In the genomic region with DNA sequence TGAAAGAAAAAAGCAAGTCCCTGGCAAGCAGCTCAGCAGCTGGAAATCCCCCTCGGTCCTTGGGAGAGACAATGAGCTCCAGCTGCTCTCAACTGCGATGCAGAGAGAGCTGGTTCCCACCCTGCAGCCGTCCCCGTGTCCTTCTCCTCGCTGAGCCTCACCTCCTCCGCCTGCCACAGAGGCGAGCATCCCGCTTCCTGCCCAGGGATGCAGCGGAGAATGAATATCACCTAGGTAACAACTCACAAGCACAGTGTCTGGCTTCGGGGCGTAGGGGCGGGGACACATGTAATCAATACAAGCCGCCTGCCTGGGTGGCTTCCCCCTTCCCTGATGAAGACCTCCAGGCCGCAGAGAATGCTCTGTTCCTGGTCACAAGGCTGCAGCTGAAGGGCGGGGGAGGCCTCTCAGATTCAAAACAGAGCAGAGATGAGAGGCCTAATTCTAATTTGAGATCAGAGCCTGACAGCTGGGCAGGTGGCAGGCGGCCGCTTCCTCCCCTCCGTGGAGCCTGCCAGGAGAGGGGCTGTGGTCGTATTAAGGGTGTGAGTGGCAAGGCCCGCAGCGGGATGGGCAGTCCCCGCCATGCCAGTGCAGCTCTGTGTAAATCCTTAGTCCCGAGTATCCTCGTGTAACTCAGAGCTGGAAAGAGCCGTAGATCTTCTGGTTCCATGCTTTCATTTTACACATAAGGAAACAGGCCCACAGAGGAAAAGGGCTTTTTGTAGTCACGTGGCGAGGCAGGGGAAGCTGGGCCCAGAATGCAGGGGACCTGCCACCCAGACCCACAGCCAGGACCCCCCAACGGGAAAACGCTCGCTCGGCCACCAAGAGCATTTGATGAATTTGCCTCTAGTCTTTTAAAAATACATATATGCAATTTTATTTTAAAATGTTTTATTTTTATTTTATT, we compare ENCODE assay signal across 1 cellular context.
TF ChIP-seq lines count a peak whose summit lies in the region.

No MANE protein-coding gene starts in this region.

TF ChIP-seq in HepG2, 621 proteins besides CTCF, POLR2A, EP300 and RAD21:
- TF ChIP-seq ZNF562 (CRISPR knock-in tag; IDR thresholded peaks at IDR 0.05; ENCODE audit: borderline replicate concordance), result no peak
- TF ChIP-seq, protein P1, sequence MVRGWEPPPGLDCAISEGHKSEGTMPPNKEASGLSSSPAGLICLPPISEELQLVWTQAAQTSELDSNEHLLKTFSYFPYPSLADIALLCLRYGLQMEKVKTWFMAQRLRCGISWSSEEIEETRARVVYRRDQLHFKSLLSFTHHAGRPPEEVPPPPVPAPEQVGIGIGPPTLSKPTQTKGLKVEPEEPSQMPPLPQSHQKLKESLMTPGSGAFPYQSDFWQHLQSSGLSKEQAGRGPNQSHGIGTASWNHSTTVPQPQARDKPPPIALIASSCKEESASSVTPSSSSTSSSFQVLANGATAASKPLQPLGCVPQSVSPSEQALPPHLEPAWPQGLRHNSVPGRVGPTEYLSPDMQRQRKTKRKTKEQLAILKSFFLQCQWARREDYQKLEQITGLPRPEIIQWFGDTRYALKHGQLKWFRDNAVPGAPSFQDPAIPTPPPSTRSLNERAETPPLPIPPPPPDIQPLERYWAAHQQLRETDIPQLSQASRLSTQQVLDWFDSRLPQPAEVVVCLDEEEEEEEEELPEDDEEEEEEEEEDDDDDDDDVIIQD (CRISPR knock-in tag; IDR thresholded peaks at IDR 0.05; ENCODE audit: low read depth), result no peak
- TF ChIP-seq RXRB (CRISPR knock-in tag; IDR thresholded peaks at IDR 0.05; ENCODE audit: borderline replicate concordance), result no peak
- TF ChIP-seq TOE1 (CRISPR knock-in tag; IDR thresholded peaks at IDR 0.05), result no peak
- TF ChIP-seq HNRNPL (IDR thresholded peaks at IDR 0.05; ENCODE audit: low read depth, low read length), result no peak
- no peak for TF ChIP-seq ESRRA (CRISPR knock-in tag; IDR thresholded peaks at IDR 0.05; ENCODE audit: low read depth)
- TF ChIP-seq, protein P2, sequence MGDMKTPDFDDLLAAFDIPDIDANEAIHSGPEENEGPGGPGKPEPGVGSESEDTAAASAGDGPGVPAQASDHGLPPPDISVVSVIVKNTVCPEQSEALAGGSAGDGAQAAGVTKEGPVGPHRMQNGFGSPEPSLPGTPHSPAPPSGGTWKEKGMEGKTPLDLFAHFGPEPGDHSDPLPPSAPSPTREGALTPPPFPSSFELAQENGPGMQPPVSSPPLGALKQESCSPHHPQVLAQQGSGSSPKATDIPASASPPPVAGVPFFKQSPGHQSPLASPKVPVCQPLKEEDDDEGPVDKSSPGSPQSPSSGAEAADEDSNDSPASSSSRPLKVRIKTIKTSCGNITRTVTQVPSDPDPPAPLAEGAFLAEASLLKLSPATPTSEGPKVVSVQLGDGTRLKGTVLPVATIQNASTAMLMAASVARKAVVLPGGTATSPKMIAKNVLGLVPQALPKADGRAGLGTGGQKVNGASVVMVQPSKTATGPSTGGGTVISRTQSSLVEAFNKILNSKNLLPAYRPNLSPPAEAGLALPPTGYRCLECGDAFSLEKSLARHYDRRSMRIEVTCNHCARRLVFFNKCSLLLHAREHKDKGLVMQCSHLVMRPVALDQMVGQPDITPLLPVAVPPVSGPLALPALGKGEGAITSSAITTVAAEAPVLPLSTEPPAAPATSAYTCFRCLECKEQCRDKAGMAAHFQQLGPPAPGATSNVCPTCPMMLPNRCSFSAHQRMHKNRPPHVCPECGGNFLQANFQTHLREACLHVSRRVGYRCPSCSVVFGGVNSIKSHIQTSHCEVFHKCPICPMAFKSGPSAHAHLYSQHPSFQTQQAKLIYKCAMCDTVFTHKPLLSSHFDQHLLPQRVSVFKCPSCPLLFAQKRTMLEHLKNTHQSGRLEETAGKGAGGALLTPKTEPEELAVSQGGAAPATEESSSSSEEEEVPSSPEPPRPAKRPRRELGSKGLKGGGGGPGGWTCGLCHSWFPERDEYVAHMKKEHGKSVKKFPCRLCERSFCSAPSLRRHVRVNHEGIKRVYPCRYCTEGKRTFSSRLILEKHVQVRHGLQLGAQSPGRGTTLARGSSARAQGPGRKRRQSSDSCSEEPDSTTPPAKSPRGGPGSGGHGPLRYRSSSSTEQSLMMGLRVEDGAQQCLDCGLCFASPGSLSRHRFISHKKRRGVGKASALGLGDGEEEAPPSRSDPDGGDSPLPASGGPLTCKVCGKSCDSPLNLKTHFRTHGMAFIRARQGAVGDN (CRISPR knock-in tag; IDR thresholded peaks at IDR 0.05), result peak; percentile 41; the same call in 1 of the 2 replicates
- TF ChIP-seq, protein P3, sequence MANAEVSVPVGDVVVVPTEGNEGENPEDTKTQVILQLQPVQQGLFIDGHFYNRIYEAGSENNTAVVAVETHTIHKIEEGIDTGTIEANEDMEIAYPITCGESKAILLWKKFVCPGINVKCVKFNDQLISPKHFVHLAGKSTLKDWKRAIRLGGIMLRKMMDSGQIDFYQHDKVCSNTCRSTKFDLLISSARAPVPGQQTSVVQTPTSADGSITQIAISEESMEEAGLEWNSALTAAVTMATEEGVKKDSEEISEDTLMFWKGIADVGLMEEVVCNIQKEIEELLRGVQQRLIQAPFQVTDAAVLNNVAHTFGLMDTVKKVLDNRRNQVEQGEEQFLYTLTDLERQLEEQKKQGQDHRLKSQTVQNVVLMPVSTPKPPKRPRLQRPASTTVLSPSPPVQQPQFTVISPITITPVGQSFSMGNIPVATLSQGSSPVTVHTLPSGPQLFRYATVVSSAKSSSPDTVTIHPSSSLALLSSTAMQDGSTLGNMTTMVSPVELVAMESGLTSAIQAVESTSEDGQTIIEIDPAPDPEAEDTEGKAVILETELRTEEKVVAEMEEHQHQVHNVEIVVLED (CRISPR knock-in tag; IDR thresholded peaks at IDR 0.05; ENCODE audit: borderline replicate concordance), result no peak
- TF ChIP-seq SRSF9 (IDR thresholded peaks at IDR 0.05; ENCODE audit: borderline replicate concordance, insufficient read depth, low read depth, low read length, poor library complexity, severe bottlenecking), result no peak
- 0 out of 2 replicates have a peak, but pooled peaks have one; percentile 45 for TF ChIP-seq ZKSCAN5 (CRISPR knock-in tag; IDR thresholded peaks at IDR 0.05)
- no peak for TF ChIP-seq ZKSCAN8 (CRISPR knock-in tag; IDR thresholded peaks at IDR 0.05; ENCODE audit: borderline replicate concordance)
- TF ChIP-seq SALL1 (CRISPR knock-in tag; IDR thresholded peaks at IDR 0.05), result no peak
- TF ChIP-seq MTA3 (CRISPR knock-in tag; IDR thresholded peaks at IDR 0.05), result no peak
- TF ChIP-seq FLYWCH1 (CRISPR knock-in tag; IDR thresholded peaks at IDR 0.05), result no peak
